Comparison of ENCODE assay signal across 16 cellular contexts in the genomic region with DNA sequence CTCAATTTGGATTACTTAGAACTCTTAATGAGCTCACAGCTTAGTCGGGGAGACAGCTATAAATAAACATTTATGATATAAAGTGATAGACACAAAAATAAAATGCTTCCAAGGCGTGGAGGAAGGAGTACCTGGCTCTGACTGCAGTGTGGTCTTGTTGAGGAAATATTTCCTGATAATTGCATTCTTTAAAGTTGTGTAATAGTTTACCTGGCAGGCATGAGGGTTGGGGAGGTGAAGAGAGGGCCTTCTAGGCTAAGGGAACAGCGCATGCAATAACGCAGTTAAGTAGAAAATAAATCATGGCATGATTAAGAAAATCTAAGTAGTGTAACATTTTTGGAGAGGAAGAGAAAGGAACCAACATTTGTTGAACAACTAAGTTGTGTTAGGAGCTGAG.
DNase-seq lines count a peak whose midpoint lies in the region; ATAC-seq and TF ChIP-seq lines count a peak whose summit lies in the region.
"Had no signal": no experiment of that assay in that cellular context is flagged by ENCODE, and none has a peak within 500 bp of the region (broad histone marks: within the 10 kb centered on the region; RNA-seq: fewer than 3 reads in every experiment).

No MANE protein-coding gene starts in this region.

- H3K4me1 ChIP-seq in mammary epithelial cell (ENCODE audit: insufficient read depth, low read length) (peaks cover 16% of the 10 kb centered on the region), lung (ENCODE audit: control insufficient read depth in 2 of 2, insufficient read depth in 2 of 2, low read length in 2 of 2) (peaks cover 0 to 3% of the 10 kb centered on the region in 2 donors), upper lobe of right lung (no peaks in the 10 kb centered on the region)
- H3K4me1 ChIP-seq: BE2C had no signal

- TF ChIP-seq EP300 in Ishikawa (IDR thresholded peaks at IDR 0.05; ENCODE audit: borderline replicate concordance) = 0 out of 2 replicates have a peak, but pooled peaks have one; percentile 23

- H3K4me3 ChIP-seq in mammary epithelial cell (replicated peaks in 1 of 3; ENCODE audit: insufficient read depth in 1 of 3, low read depth in 2 of 3, low read length in 3 of 3) = no peak overlapping the region
- no peak overlapping the region for H3K4me3 ChIP-seq in lung
- H3K4me3 ChIP-seq in upper lobe of right lung = no peak overlapping the region
- H3K4me3 ChIP-seq: PC-9 had no signal

- ATAC-seq in lung (ENCODE audit: insufficient read depth, low FRiP score) (peak; percentile 83), upper lobe of right lung (peak; percentile 91), HG03521 (IDR thresholded peaks at IDR 0.05; ENCODE audit: unreplicated experiment) (no peak)
- ATAC-seq: Right ventricle myocardium inferior, SK-N-SH treated with all-trans-retinoic acid at 6 μM for 48 hours had no signal

- no peaks in the 10 kb centered on the region for H4K20me1 ChIP-seq in mammary epithelial cell (ENCODE audit: insufficient read depth, low read length)

- H3K9me3 ChIP-seq in mammary epithelial cell (replicated peaks; ENCODE audit: insufficient read depth, low read length) = no peaks in the 10 kb centered on the region
- no peaks in the 10 kb centered on the region for H3K9me3 ChIP-seq in lung (ENCODE audit: control insufficient read depth in 2 of 2, insufficient read depth in 1 of 2, low read length in 1 of 2)
- H3K9me3 ChIP-seq in upper lobe of right lung = no peaks in the 10 kb centered on the region
- H3K9me3 ChIP-seq: BE2C had no signal

- peak; percentile 75 for DNase-seq in mammary epithelial cell
- DNase-seq in lung (ENCODE audit: low spot score) = no peak
- no peak for DNase-seq in upper lobe of right lung
- DNase-seq in activated T-cell treated with anti-CD3 and anti-CD28 coated beads, Interleukin-2, amount 50 U/mL, for 48 hours = no peak
- no peak for DNase-seq in activated effector memory CD4-positive, alpha-beta T cell treated with anti-CD3 and anti-CD28 coated beads, Interleukin-2, amount 50 U/mL, for 16 hours
- DNase-seq: BE2C; CD8-positive, alpha-beta memory T cell; GOT3; NCI-H1048; NCI-H69; NK-92 treated with Interleukin-12 subunit alpha and Interleukin-12 subunit beta, amount 100 ng/mL, for 24 hours had no signal

- no TSS peak for BruUV-seq in mammary epithelial cell (replicated peaks; lab: Mats Ljungman, UMichigan)

- TF ChIP-seq CTCF in mammary epithelial cell (conservative IDR thresholded peaks at IDR 0.05 in 1 of 2, IDR thresholded peaks at IDR 0.05 in 1 of 2; ENCODE audit: extremely low read depth in 1 of 2, insufficient read depth in 1 of 2, low read depth in 1 of 2, low read length in 2 of 2) (no peak), lung (IDR thresholded peaks at IDR 0.05; ENCODE audit: control extremely low read depth, extremely low read depth) (no peak), upper lobe of right lung (IDR thresholded peaks at IDR 0.05) (no peak)

- H3K36me3 ChIP-seq in mammary epithelial cell (ENCODE audit: insufficient read depth, low read length) (no peaks in the 10 kb centered on the region), lung (ENCODE audit: control insufficient read depth in 2 of 2, insufficient read depth in 2 of 2, low read length in 2 of 2) (no peaks in the 10 kb centered on the region), upper lobe of right lung (no peaks in the 10 kb centered on the region)
- H3K36me3 ChIP-seq: BE2C had no signal

- no peak overlapping the region for H3K9ac ChIP-seq in mammary epithelial cell (ENCODE audit: insufficient read depth, low read length)

- H3K27me3 ChIP-seq in mammary epithelial cell (ENCODE audit: insufficient read depth, low read length) (no peaks in the 10 kb centered on the region), lung (ENCODE audit: control insufficient read depth, insufficient read depth) (no peaks in the 10 kb centered on the region), upper lobe of right lung (no peaks in the 10 kb centered on the region)
- H3K27me3 ChIP-seq: BE2C had no signal

- peak overlapping the region; percentile 13 for H2AFZ ChIP-seq in mammary epithelial cell (ENCODE audit: low read depth, low read length)
- H2AFZ ChIP-seq: PC-9 had no signal

- CTCF ChIA-PET in mammary epithelial cell (lab: Charles Lee; ENCODE audit: low non-redundant PET) = no interaction called here

- in situ Hi-C loops in mammary epithelial cell (cut with MboI; ENCODE audit: low sequenced_read_pairs in 2 of 2) = loop anchor here in 1 of 2 donors (25.0 kb wide), 1 partner anchor 207 kb away; no protein-coding TSS in a partner anchor

- no peak overlapping the region for H3K27ac ChIP-seq in mammary epithelial cell (ENCODE audit: insufficient read depth, low read depth, low read length)
- no peak overlapping the region for H3K27ac ChIP-seq in lung (ENCODE audit: low read depth in 1 of 2, low read length in 1 of 2)
- H3K27ac ChIP-seq in upper lobe of right lung = no peak overlapping the region
- H3K27ac ChIP-seq: PC-9 had no signal

- intact Hi-C loops in mammary epithelial cell (cut with micrococcal nuclease) (no loop called here), upper lobe of right lung (cut with DNase I) (no loop called here)

- TF ChIP-seq RAD21 in Ishikawa (IDR thresholded peaks at IDR 0.05; ENCODE audit: low read depth) = no peak

- H3K4me2 ChIP-seq in mammary epithelial cell (ENCODE audit: insufficient read depth, low read depth, low read length) = peak overlapping the region; percentile 59
- H3K4me2 ChIP-seq: PC-9 had no signal

- dilution Hi-C loops in mammary epithelial cell (cut with HindIII; ENCODE audit: low sequenced_read_pairs) = no loop called here

- no peaks in the 10 kb centered on the region for H3K79me2 ChIP-seq in mammary epithelial cell (ENCODE audit: insufficient read depth, low read length)

- 10% methylated on average over 4 of the region's 4 CpGs for WGBS in mammary epithelial cell (ENCODE audit: low coverage, missing lambda C conversion rate)
- WGBS in lung, 2 donors = 60 to 78% methylated on average over 4 of the region's 4 CpGs

TF ChIP-seq in Ishikawa, 13 proteins besides CTCF, POLR2A, EP300 and RAD21:
- TF ChIP-seq TEAD4 (IDR thresholded peaks at IDR 0.05) (peak; percentile 48), CEBPB (IDR thresholded peaks at IDR 0.05) (peak; percentile 86)
- TF ChIP-seq, protein P1, sequence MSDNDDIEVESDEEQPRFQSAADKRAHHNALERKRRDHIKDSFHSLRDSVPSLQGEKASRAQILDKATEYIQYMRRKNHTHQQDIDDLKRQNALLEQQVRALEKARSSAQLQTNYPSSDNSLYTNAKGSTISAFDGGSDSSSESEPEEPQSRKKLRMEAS (IDR thresholded peaks at IDR 0.05) = no peak
